In the genomic region with DNA sequence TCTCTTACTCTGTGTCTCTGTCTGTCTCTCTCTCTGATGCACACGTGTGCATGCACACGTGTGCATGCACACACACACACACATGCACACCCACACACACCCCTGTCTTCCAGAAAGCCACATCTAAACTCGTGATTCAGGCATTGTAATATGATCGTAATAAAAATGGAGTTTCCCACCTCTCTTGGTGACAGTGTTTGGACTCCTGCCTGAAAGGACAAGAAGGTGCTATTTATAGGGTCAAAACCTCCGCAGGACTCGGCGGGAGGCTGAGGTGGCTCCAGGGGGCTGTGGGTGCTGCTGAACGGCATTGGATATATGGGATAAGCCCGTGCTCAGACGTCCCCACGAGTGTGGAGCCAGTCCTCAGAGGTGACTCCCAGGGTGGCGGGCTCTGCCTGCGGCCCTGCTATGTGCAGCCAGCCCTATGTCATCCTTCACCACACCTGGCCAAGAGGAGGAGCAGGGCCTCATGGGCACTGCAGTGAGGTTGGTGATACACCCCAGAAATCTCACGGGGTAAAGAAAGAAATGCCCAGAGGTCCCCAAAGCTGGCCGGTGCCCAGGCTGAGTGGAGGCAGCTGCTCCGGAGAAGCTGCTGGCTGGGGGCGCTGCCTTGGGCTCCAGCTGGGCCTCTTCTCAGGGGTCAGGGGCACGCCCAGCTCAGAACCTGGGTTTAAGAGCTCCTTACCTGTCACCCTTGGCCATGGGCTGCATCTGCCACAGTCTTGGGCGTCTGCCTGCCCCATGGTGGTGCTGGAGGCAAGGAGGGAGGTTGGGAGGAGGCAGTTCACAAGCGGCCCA, we compare ENCODE assay signal across 11 cellular contexts. TPM values are rescaled to one million over a fixed set of nuclear protein-coding genes. Genes with fewer than 3 reads are reported as not detected.
DNase-seq lines count a peak whose midpoint lies in the region; ATAC-seq, FAIRE-seq and TF ChIP-seq lines count a peak whose summit lies in the region.
"Had no signal": no experiment of that assay in that cellular context is flagged by ENCODE, and none has a peak within 500 bp of the region (broad histone marks: within the 10 kb centered on the region; RNA-seq: fewer than 3 reads in every experiment).

No MANE protein-coding gene starts in this region.

- FAIRE-seq in bronchial epithelial cell (lab: Jason Lieb, UNC) = no peak
- FAIRE-seq: urothelium cell line had no signal

- peak overlapping the region; percentile 70 for H3K4me3 Mint-ChIP-seq in natural killer cell

- H3K9me3 Mint-ChIP-seq in natural killer cell = no peaks in the 10 kb centered on the region

- peak; percentile 8 for DNase-seq in 8988T
- DNase-seq in HL-60 (ENCODE audit: low read depth in 1 of 2, low spot score in 1 of 2) = no peak
- DNase-seq in bronchial epithelial cell (ENCODE audit: low read depth) = peak; percentile 7
- DNase-seq in natural killer cell = no peak
- DNase-seq in globus pallidus (ENCODE audit: low spot score) = no peak

- H3K27ac Mint-ChIP-seq in natural killer cell = peak overlapping the region in 1 of 2 donors; percentile 38

- peaks cover 11 to 21% of the 10 kb centered on the region in 2 donors for H3K4me1 Mint-ChIP-seq in natural killer cell

- TF ChIP-seq CTCF in HL-60 (IDR thresholded peaks at IDR 0.05; ENCODE audit: insufficient read depth, low read length) (no peak), bronchial epithelial cell (IDR thresholded peaks at IDR 0.05; ENCODE audit: insufficient read depth, low read length, severe bottlenecking) (no peak), natural killer cell (IDR thresholded peaks at IDR 0.05) (no peak)

- ATAC-seq in natural killer cell (no peak), HG03280 (IDR thresholded peaks at IDR 0.05; ENCODE audit: unreplicated experiment) (no peak), HG03159 (IDR thresholded peaks at IDR 0.05; ENCODE audit: unreplicated experiment) (no peak), GM18519 (IDR thresholded peaks at IDR 0.05; ENCODE audit: low FRiP score, unreplicated experiment) (no peak)

- peak overlapping the region; percentile 53 for H3K27ac ChIP-seq in HL-60 (replicated peaks)
- H3K27ac ChIP-seq: foreskin keratinocyte, right lobe of liver had no signal

- H3K27me3 ChIP-seq in HL-60 (ENCODE audit: insufficient read depth, poor library complexity, severe bottlenecking) = no peaks in the 10 kb centered on the region
- peaks cover 17% of the 10 kb centered on the region for H3K27me3 ChIP-seq in bronchial epithelial cell (ENCODE audit: control insufficient read depth, insufficient read depth, low read length)
- H3K27me3 ChIP-seq: right lobe of liver had no signal

- intact Hi-C loops in natural killer cell (cut with micrococcal nuclease) = loop anchor here (5.0 kb wide), 1 partner anchor 37 kb away; no protein-coding TSS in a partner anchor

- H3K36me3 ChIP-seq in bronchial epithelial cell (ENCODE audit: control insufficient read depth, insufficient read depth, low read length) = no peaks in the 10 kb centered on the region
- H3K36me3 ChIP-seq: right lobe of liver had no signal

- H3K4me3 ChIP-seq in HL-60 (replicated peaks; ENCODE audit: insufficient read depth, low read length) = no peak overlapping the region
- no peak overlapping the region for H3K4me3 ChIP-seq in bronchial epithelial cell (ENCODE audit: low read depth, low read length)

- no peaks in the 10 kb centered on the region for H3K36me3 Mint-ChIP-seq in natural killer cell

- H3K27me3 Mint-ChIP-seq in natural killer cell (ENCODE audit: low read depth in 2 of 2) = peaks cover 0 to 14% of the 10 kb centered on the region in 2 donors

RNA-seq across cellular contexts. Expression of a gene that starts 5.0 kb away (rescaled TPM):
- total RNA-seq in bronchial epithelial cell (17.5 and 21.1 TPM in 2 replicates), natural killer cell (100 to 1,000 TPM; 375 to 522 (median 377) TPM)

RNA-seq across cellular contexts. Expression of a gene that starts 48.5 kb away (rescaled TPM):
- total RNA-seq in bronchial epithelial cell (not detected in 2 replicates), natural killer cell (not detected)
- total RNA-seq: foreskin keratinocyte, right lobe of liver had no signal

Comparison
In these comparisons a context has a peak if more than half of its experiments do, and no peak if none do; other contexts are left out.
1. DNase-seq: peak in 8988T (single experiment) and bronchial epithelial cell (single experiment); none in HL-60 (0 of 2), natural killer cell (single experiment) and globus pallidus (single experiment).
2. RNA of a gene that starts 5.0 kb away (total RNA-seq): 375 to 522 TPM in natural killer cell; 17.5 to 21.1 TPM in bronchial epithelial cell; every median in the first group is over 10 times any median in the second.